Comparison of ENCODE assay signal across 1 cellular context in the genomic region with DNA sequence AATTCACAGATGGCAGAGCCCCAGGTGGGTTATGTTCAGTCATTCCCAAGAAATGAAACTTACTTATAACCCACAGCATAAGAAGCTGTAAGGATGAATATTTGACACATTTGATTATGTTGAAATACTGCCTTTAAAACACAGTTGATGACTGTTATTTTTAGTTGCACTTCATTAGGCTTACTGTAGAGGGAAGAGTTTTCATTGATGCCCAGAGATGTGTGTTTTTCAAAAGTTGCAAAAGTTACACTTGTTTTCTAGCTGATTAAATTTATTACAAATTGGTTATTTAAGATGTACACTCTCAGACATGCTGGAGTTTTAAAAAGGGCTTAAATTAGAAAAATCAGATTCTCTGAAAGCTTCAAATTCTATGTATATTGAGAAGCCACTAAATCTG.
TF ChIP-seq lines count a peak whose summit lies in the region.

No MANE protein-coding gene starts in this region.

TF ChIP-seq in H1, 55 proteins besides CTCF, POLR2A, EP300 and RAD21 (continued from another document):
- TF ChIP-seq, protein P1, sequence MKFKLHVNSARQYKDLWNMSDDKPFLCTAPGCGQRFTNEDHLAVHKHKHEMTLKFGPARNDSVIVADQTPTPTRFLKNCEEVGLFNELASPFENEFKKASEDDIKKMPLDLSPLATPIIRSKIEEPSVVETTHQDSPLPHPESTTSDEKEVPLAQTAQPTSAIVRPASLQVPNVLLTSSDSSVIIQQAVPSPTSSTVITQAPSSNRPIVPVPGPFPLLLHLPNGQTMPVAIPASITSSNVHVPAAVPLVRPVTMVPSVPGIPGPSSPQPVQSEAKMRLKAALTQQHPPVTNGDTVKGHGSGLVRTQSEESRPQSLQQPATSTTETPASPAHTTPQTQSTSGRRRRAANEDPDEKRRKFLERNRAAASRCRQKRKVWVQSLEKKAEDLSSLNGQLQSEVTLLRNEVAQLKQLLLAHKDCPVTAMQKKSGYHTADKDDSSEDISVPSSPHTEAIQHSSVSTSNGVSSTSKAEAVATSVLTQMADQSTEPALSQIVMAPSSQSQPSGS (IDR thresholded peaks at IDR 0.05; ENCODE audit: low read length) = no peak
- no peak for TF ChIP-seq TAF1 (IDR thresholded peaks at IDR 0.05; ENCODE audit: low read depth, low read length)
TF ChIP-seq in H1: peak in this region for 1.
